In the genomic region with DNA sequence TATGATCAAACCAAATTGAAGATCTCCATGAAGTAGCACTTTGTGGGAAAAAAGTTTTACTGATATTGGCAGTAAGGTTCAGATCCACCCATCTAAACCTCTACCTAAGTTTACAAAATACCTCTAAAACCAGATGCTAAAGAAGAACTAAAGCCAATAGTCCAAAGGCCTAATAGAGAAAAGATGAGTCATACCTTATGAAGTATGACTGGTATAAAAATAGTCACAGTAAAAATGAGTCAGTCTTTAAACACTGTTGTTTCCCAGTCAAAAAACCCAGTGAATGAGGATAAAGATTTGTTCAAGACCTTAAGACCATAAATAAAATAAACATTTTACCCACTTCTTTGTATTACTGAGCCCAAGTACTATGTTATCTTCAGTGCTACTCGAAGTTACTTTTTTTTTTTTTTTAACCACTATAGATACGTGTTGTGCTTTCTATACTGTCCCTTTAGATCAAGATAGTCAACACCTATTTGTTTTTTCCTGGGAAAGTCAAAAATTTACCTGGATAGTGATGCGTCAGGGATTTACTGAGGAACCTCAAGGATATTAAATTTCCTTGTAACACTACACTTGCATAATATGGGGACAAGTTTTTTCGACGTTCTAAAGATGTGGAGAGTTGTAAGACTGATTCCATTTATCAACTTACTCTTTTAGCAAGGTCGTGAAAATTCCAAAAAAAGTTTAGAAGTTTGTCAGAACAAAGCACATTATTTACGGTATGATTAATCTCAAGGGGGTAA, we compare ENCODE assay signal across 8 cellular contexts.
DNase-seq lines count a peak whose midpoint lies in the region; ATAC-seq and TF ChIP-seq lines count a peak whose summit lies in the region.

No MANE protein-coding gene starts in this region.

- no peak overlapping the region for H3K27ac Mint-ChIP-seq in stimulated activated naive CD8-positive, alpha-beta T cell treated with anti-CD3 and anti-CD28 coated beads, Interleukin-15, amount 100 ng/mL, for 72 hours
- no peak overlapping the region for H3K27ac Mint-ChIP-seq in GM23338

- ATAC-seq in stimulated activated naive CD8-positive, alpha-beta T cell treated with anti-CD3 and anti-CD28 coated beads, Interleukin-15, Interleukin-2, amounts not matched to agents 100 U/mL and 50 U/mL, for 24 hours, result peak; percentile 57
- ATAC-seq in stimulated activated naive CD8-positive, alpha-beta T cell treated with anti-CD3 and anti-CD28 coated beads, Interleukin-15, amount 100 ng/mL, for 72 hours, result no peak
- peak; percentile 85 for ATAC-seq in HG03280 (IDR thresholded peaks at IDR 0.05; ENCODE audit: unreplicated experiment)
- ATAC-seq in GM23338, result no peak

- H3K27ac ChIP-seq in vagina (no peak overlapping the region), GM23338 (ENCODE audit: low read depth) (no peak overlapping the region)

- no peaks in the 10 kb centered on the region for H3K9me2 ChIP-seq in GM23338 (ENCODE audit: insufficient read depth)

- H3K4me3 ChIP-seq in astrocyte of the spinal cord (ENCODE audit: low read depth, low read length) (no peak overlapping the region), vagina (no peak overlapping the region), GM23338 (no peak overlapping the region)

- no peak overlapping the region for H3K4me2 ChIP-seq in GM23338

- H3F3A ChIP-seq in GM23338 (replicated peaks; ENCODE audit: low read depth), result no peaks in the 10 kb centered on the region

- H3K27me3 Mint-ChIP-seq in stimulated activated naive CD8-positive, alpha-beta T cell treated with anti-CD3 and anti-CD28 coated beads, Interleukin-15, amount 100 ng/mL, for 72 hours, result peaks cover 32% of the 10 kb centered on the region
- H3K27me3 Mint-ChIP-seq in GM23338 (ENCODE audit: insufficient read depth, low read depth, poor library complexity), result peaks cover 3% of the 10 kb centered on the region

- H3K4me1 ChIP-seq in vagina, result peaks cover 4% of the 10 kb centered on the region
- H3K4me1 ChIP-seq in GM23338 (ENCODE audit: insufficient read depth), result no peaks in the 10 kb centered on the region

- DNase-seq in stimulated activated naive CD8-positive, alpha-beta T cell treated with anti-CD3 and anti-CD28 coated beads, Interleukin-15, Interleukin-2, amounts not matched to agents 100 U/mL and 50 U/mL, for 24 hours, result no peak
- DNase-seq in stimulated activated naive CD8-positive, alpha-beta T cell treated with anti-CD3 and anti-CD28 coated beads, Interleukin-15, amount 100 ng/mL, for 72 hours, result no peak
- DNase-seq in astrocyte of the spinal cord (ENCODE audit: low read depth, low spot score) (peak; percentile 87), NCI-H2107 treated with DMSO at 0.1 percent for 48 hours (lab: John Stamatoyannopoulos, UW; ENCODE audit: unreplicated experiment) (no peak), vagina (ENCODE audit: extremely low spot score in 2 of 2) (no peak), GM23338 (ENCODE audit: low spot score) (no peak), HuH-7 (ENCODE audit: low spot score) (no peak)

- peaks cover 0 to 11% of the 10 kb centered on the region in 2 donors for H3K9me3 Mint-ChIP-seq in stimulated activated naive CD8-positive, alpha-beta T cell treated with anti-CD3 and anti-CD28 coated beads, Interleukin-15, amount 100 ng/mL, for 72 hours
- H3K9me3 Mint-ChIP-seq in GM23338, result peaks cover 20% of the 10 kb centered on the region

- no peaks in the 10 kb centered on the region for H3K79me2 ChIP-seq in GM23338 (replicated peaks; ENCODE audit: insufficient read depth)

- intact Hi-C loops in vagina (cut with DNase I), result no loop called here

- in situ Hi-C loops in astrocyte of the spinal cord (cut with HindIII; ENCODE audit: low sequenced_read_pairs), result no loop called here

- no peak overlapping the region for H2AFZ ChIP-seq in GM23338

- H3K9me3 ChIP-seq in vagina, result no peaks in the 10 kb centered on the region

- TF ChIP-seq CTCF in astrocyte of the spinal cord (IDR thresholded peaks at IDR 0.05; ENCODE audit: low read depth, low read length) (no peak), vagina (IDR thresholded peaks at IDR 0.05) (no peak), GM23338 (conservative IDR thresholded peaks at IDR 0.05; ENCODE audit: low read depth in 2 of 2) (no peak)

- H3K4me1 Mint-ChIP-seq in stimulated activated naive CD8-positive, alpha-beta T cell treated with anti-CD3 and anti-CD28 coated beads, Interleukin-15, amount 100 ng/mL, for 72 hours, result peaks cover 10% of the 10 kb centered on the region
- H3K4me1 Mint-ChIP-seq in GM23338, result no peaks in the 10 kb centered on the region

- H3K4me3 Mint-ChIP-seq in stimulated activated naive CD8-positive, alpha-beta T cell treated with anti-CD3 and anti-CD28 coated beads, Interleukin-15, amount 100 ng/mL, for 72 hours, result no peak overlapping the region
- H3K4me3 Mint-ChIP-seq in GM23338, result no peak overlapping the region

- no peak for TF ChIP-seq POLR2A in vagina (IDR thresholded peaks at IDR 0.05)

- H3K27me3 ChIP-seq in vagina, result no peaks in the 10 kb centered on the region
- no peaks in the 10 kb centered on the region for H3K27me3 ChIP-seq in GM23338 (ENCODE audit: insufficient read depth)

- H3K36me3 ChIP-seq in vagina (no peaks in the 10 kb centered on the region), GM23338 (ENCODE audit: insufficient read depth) (no peaks in the 10 kb centered on the region)

- H3K36me3 Mint-ChIP-seq in GM23338 (ENCODE audit: low read depth), result peaks cover 10% of the 10 kb centered on the region; the same call in 2 of the 3 replicates

- H4K20me1 ChIP-seq in GM23338 (replicated peaks; ENCODE audit: insufficient read depth), result no peaks in the 10 kb centered on the region

TF ChIP-seq in GM23338, 12 proteins besides CTCF, POLR2A, EP300 and RAD21 (continues in another document):
- TF ChIP-seq EZH2 (IDR thresholded peaks at IDR 0.05; ENCODE audit: low read depth, unreplicated experiment), result no peak
- TF ChIP-seq JUNB (IDR thresholded peaks at IDR 0.05; ENCODE audit: unreplicated experiment), result no peak
- TF ChIP-seq, protein P1, sequence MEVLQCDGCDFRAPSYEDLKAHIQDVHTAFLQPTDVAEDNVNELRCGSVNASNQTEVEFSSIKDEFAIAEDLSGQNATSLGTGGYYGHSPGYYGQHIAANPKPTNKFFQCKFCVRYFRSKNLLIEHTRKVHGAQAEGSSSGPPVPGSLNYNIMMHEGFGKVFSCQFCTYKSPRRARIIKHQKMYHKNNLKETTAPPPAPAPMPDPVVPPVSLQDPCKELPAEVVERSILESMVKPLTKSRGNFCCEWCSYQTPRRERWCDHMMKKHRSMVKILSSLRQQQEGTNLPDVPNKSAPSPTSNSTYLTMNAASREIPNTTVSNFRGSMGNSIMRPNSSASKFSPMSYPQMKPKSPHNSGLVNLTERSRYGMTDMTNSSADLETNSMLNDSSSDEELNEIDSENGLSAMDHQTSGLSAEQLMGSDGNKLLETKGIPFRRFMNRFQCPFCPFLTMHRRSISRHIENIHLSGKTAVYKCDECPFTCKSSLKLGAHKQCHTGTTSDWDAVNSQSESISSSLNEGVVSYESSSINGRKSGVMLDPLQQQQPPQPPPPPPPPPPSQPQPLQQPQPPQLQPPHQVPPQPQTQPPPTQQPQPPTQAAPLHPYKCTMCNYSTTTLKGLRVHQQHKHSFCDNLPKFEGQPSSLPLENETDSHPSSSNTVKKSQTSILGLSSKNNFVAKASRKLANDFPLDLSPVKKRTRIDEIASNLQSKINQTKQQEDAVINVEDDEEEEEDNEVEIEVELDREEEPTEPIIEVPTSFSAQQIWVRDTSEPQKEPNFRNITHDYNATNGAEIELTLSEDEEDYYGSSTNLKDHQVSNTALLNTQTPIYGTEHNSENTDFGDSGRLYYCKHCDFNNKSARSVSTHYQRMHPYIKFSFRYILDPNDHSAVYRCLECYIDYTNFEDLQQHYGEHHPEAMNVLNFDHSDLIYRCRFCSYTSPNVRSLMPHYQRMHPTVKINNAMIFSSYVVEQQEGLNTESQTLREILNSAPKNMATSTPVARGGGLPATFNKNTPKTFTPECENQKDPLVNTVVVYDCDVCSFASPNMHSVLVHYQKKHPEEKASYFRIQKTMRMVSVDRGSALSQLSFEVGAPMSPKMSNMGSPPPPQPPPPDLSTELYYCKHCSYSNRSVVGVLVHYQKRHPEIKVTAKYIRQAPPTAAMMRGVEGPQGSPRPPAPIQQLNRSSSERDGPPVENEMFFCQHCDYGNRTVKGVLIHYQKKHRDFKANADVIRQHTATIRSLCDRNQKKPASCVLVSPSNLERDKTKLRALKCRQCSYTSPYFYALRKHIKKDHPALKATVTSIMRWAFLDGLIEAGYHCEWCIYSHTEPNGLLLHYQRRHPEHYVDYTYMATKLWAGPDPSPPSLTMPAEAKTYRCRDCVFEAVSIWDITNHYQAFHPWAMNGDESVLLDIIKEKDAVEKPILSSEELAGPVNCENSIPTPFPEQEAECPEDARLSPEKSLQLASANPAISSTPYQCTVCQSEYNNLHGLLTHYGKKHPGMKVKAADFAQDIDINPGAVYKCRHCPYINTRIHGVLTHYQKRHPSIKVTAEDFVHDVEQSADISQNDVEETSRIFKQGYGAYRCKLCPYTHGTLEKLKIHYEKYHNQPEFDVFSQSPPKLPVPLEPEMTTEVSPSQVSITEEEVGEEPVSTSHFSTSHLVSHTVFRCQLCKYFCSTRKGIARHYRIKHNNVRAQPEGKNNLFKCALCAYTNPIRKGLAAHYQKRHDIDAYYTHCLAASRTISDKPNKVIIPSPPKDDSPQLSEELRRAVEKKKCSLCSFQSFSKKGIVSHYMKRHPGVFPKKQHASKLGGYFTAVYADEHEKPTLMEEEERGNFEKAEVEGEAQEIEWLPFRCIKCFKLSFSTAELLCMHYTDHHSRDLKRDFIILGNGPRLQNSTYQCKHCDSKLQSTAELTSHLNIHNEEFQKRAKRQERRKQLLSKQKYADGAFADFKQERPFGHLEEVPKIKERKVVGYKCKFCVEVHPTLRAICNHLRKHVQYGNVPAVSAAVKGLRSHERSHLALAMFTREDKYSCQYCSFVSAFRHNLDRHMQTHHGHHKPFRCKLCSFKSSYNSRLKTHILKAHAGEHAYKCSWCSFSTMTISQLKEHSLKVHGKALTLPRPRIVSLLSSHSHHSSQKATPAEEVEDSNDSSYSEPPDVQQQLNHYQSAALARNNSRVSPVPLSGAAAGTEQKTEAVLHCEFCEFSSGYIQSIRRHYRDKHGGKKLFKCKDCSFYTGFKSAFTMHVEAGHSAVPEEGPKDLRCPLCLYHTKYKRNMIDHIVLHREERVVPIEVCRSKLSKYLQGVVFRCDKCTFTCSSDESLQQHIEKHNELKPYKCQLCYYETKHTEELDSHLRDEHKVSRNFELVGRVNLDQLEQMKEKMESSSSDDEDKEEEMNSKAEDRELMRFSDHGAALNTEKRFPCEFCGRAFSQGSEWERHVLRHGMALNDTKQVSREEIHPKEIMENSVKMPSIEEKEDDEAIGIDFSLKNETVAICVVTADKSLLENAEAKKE (CRISPR knock-in tag; IDR thresholded peaks at IDR 0.05), result no peak
- TF ChIP-seq STAT1 (IDR thresholded peaks at IDR 0.05; ENCODE audit: unreplicated experiment), result no peak
- no peak for TF ChIP-seq CREB1 (CRISPR knock-in tag; IDR thresholded peaks at IDR 0.05; ENCODE audit: low read depth)
- no peak for TF ChIP-seq ZNF331 (CRISPR knock-in tag; IDR thresholded peaks at IDR 0.05; ENCODE audit: low read depth)

Comparison
In these comparisons a context has a peak if more than half of its experiments do, and no peak if none do; other contexts are left out.
1. ATAC-seq: peak in stimulated activated naive CD8-positive, alpha-beta T cell treated with anti-CD3 and anti-CD28 coated beads, Interleukin-15, Interleukin-2, amounts not matched to agents 100 U/mL and 50 U/mL, for 24 hours (single experiment) and HG03280 (single experiment); none in stimulated activated naive CD8-positive, alpha-beta T cell treated with anti-CD3 and anti-CD28 coated beads, Interleukin-15, amount 100 ng/mL, for 72 hours (single experiment) and GM23338 (single experiment).